14 cellular contexts compared by ENCODE assay signal in genomic region chr13:48006396-48006795, GRCh38.
"Had no signal": no experiment of that assay in that cellular context is flagged by ENCODE, and none has a peak within 500 bp of the region (broad histone marks: within the 10 kb centered on the region; RNA-seq: fewer than 3 reads in every experiment).

No MANE protein-coding gene starts in this region.

- ATAC-seq: activated T-cell treated with anti-CD3 and anti-CD28 coated beads, Interleukin-2, amount 50 U/mL, for 72 hours; left colon; natural killer cell; stimulated activated memory B cell treated with anti-CD40 and anti-IgM and Interleukin-4, amounts not matched to agents 10 μg/mL and 1 μg/mL and 100 μg/mL, for 72 hours had no signal

- H3K27me3 ChIP-seq: right atrium auricular region, tibial artery, vagina had no signal

- H3K4me3 ChIP-seq: lung, right atrium auricular region, tibial artery, vagina had no signal

- H3K27ac Mint-ChIP-seq: activated CD4-positive, alpha-beta memory T cell treated with anti-CD3 and anti-CD28 coated beads for 36 hours; activated T-cell treated with anti-CD3 and anti-CD28 coated beads, Interleukin-2, amount 50 U/mL, for 72 hours; natural killer cell; stimulated activated memory B cell treated with anti-CD40 and anti-IgM and Interleukin-4, amounts not matched to agents 10 μg/mL and 1 μg/mL and 100 μg/mL, for 72 hours had no signal

- H3K36me3 ChIP-seq: right atrium auricular region, tibial artery, vagina had no signal

- H3K9me3 Mint-ChIP-seq: activated CD4-positive, alpha-beta memory T cell treated with anti-CD3 and anti-CD28 coated beads for 36 hours; activated T-cell treated with anti-CD3 and anti-CD28 coated beads, Interleukin-2, amount 50 U/mL, for 72 hours; central memory CD8-positive, alpha-beta T cell; natural killer cell; stimulated activated memory B cell treated with anti-CD40 and anti-IgM and Interleukin-4, amounts not matched to agents 10 μg/mL and 1 μg/mL and 100 μg/mL, for 72 hours had no signal

- DNase-seq: activated CD4-positive, alpha-beta memory T cell treated with anti-CD3 and anti-CD28 coated beads for 36 hours; activated T-cell treated with anti-CD3 and anti-CD28 coated beads, Interleukin-2, amount 50 U/mL, for 72 hours; aorta; effector memory CD4-positive, alpha-beta T cell; glutamatergic neuron; left colon; natural killer cell; tibial artery had no signal

- H3K4me1 ChIP-seq: vagina had no signal

- H3K27ac ChIP-seq: right atrium auricular region, tibial artery, vagina, VCaP had no signal

- H3K36me3 Mint-ChIP-seq: natural killer cell had no signal

- H3K27me3 Mint-ChIP-seq: activated CD4-positive, alpha-beta memory T cell treated with anti-CD3 and anti-CD28 coated beads for 36 hours; central memory CD8-positive, alpha-beta T cell; stimulated activated memory B cell treated with anti-CD40 and anti-IgM and Interleukin-4, amounts not matched to agents 10 μg/mL and 1 μg/mL and 100 μg/mL, for 72 hours had no signal

- H3K9me3 ChIP-seq: right atrium auricular region, tibial artery, vagina had no signal

- H3K4me3 Mint-ChIP-seq: activated CD4-positive, alpha-beta memory T cell treated with anti-CD3 and anti-CD28 coated beads for 36 hours; activated T-cell treated with anti-CD3 and anti-CD28 coated beads, Interleukin-2, amount 50 U/mL, for 72 hours; central memory CD8-positive, alpha-beta T cell; natural killer cell; stimulated activated memory B cell treated with anti-CD40 and anti-IgM and Interleukin-4, amounts not matched to agents 10 μg/mL and 1 μg/mL and 100 μg/mL, for 72 hours had no signal
